In the genomic region with DNA sequence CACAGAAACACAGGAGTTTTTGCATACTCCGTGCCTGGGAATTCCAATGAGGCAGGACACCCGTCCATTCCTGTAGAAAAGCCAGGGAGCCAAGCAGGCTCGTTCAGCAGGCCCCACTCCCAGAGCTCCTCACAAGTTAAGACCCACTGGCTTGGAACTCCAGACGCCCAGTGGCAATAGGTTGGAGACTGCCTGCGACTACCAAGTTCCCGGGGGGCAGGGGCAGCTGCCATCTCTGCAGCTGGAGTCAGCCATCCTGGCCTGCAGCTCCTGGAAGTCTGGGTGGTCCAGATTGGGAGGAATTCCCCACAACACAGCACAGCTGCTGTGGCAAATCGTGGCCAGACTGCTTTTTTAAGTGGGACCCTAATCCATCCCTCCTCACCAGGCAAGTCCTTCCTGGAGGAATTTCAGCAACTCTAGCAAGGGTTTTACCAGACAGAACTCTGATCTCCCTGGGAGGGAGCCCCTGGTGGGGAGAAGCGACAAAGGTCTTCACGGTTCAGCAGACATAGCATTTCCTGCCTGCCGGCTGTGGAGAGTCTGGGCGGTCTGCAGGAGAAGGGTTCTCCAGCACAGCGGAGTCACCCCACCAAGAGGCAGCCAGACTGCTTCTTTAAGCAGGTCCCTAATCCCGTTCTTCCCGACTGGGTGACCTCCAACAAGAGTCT, we compare ENCODE assay signal across 16 cellular contexts.
A peak's percentile ranks its signal among the peaks of the same experiment; 100 is the strongest.
DNase-seq lines count a peak whose midpoint lies in the region; FAIRE-seq and TF ChIP-seq lines count a peak whose summit lies in the region.
"Had no signal": no experiment of that assay in that cellular context is flagged by ENCODE, and none has a peak within 500 bp of the region (broad histone marks: within the 10 kb centered on the region; RNA-seq: fewer than 3 reads in every experiment).

No MANE protein-coding gene starts in this region.

- no peaks in the 10 kb centered on the region; the same call in 1 of the 2 replicates for H3K27me3 ChIP-seq in H7 (ENCODE audit: control insufficient read depth, insufficient read depth, low read length)
- no peaks in the 10 kb centered on the region for H3K27me3 ChIP-seq in spleen (replicated peaks in 1 of 7)
- H3K27me3 ChIP-seq in osteoblast (ENCODE audit: insufficient read depth, low read length): no peaks in the 10 kb centered on the region
- H3K27me3 ChIP-seq: pancreas, uterus had no signal

- H2AFZ ChIP-seq in osteoblast (ENCODE audit: low read length): no peak overlapping the region

- TF ChIP-seq POLR2A in spleen (IDR thresholded peaks at IDR 0.05): no peak

- H3K4me3 ChIP-seq in H7 (ENCODE audit: insufficient read depth, low read depth, low read length) (no peak overlapping the region), kidney (ENCODE audit: low read length in 2 of 2) (peak overlapping the region; percentile 59 to 60), spleen (no peak overlapping the region), osteoblast (ENCODE audit: insufficient read depth, low read length) (no peak overlapping the region)
- H3K4me3 ChIP-seq: pancreas, uterus had no signal

- 76 to 87% (median 81%) methylated on average over 13 to 14 of the region's 14 CpGs for WGBS in spleen, 5 donors

- peak overlapping the region; percentile 64 for H3K27ac ChIP-seq in VCaP
- H3K27ac ChIP-seq in kidney (ENCODE audit: low read depth in 2 of 2, low read length in 2 of 2): peak overlapping the region in 1 of 2 donors; percentile 48
- H3K27ac ChIP-seq in spleen: no peak overlapping the region
- no peak overlapping the region for H3K27ac ChIP-seq in osteoblast (ENCODE audit: low read depth, low read length)
- H3K27ac ChIP-seq: pancreas, RWPE1, uterus had no signal

- no peak overlapping the region for H3K4me2 ChIP-seq in osteoblast (ENCODE audit: insufficient read depth, low read length)

- no peak for TF ChIP-seq CTCF in VCaP (conservative IDR thresholded peaks at IDR 0.05)
- TF ChIP-seq CTCF in kidney (IDR thresholded peaks at IDR 0.05; ENCODE audit: borderline replicate concordance, extremely low read depth, insufficient read depth): no peak
- TF ChIP-seq CTCF in spleen (IDR thresholded peaks at IDR 0.05 in 8 of 11, conservative IDR thresholded peaks at IDR 0.05 in 3 of 11): no peak
- TF ChIP-seq CTCF in osteoblast (IDR thresholded peaks at IDR 0.05; ENCODE audit: extremely low read depth, low read depth, low read length): no peak

- no peaks in the 10 kb centered on the region for H3K9me3 ChIP-seq in kidney (ENCODE audit: control insufficient read depth in 1 of 2, low read length in 2 of 2)
- H3K9me3 ChIP-seq in spleen: peaks cover 0 to 24% (median 0%) of the 10 kb centered on the region in 8 donors
- no peaks in the 10 kb centered on the region for H3K9me3 ChIP-seq in osteoblast (ENCODE audit: low read depth, low read length)
- H3K9me3 ChIP-seq: pancreas, uterus had no signal

- H3K9ac ChIP-seq in kidney (ENCODE audit: low read length in 2 of 2): peak overlapping the region in 1 of 2 donors; percentile 24

- H3K4me1 ChIP-seq in kidney (ENCODE audit: control insufficient read depth in 1 of 2, insufficient read depth in 1 of 2, low read depth in 1 of 2, low read length in 2 of 2) (peaks cover 0 to 14% of the 10 kb centered on the region in 2 donors), spleen (no peaks in the 10 kb centered on the region), osteoblast (ENCODE audit: insufficient read depth, low read length) (no peaks in the 10 kb centered on the region)
- H3K4me1 ChIP-seq: pancreas, uterus had no signal

- H3K79me2 ChIP-seq in osteoblast (ENCODE audit: insufficient read depth, low read length): no peaks in the 10 kb centered on the region

- no peaks in the 10 kb centered on the region for H3K36me3 ChIP-seq in H7 (replicated peaks; ENCODE audit: control insufficient read depth, insufficient read depth, low read length)
- no peaks in the 10 kb centered on the region for H3K36me3 ChIP-seq in kidney (ENCODE audit: control insufficient read depth in 1 of 2, insufficient read depth in 2 of 2, low read length in 2 of 2)
- no peaks in the 10 kb centered on the region for H3K36me3 ChIP-seq in spleen
- no peaks in the 10 kb centered on the region for H3K36me3 ChIP-seq in osteoblast (ENCODE audit: insufficient read depth, low read length)
- H3K36me3 ChIP-seq: pancreas, uterus had no signal

- FAIRE-seq in kidney (lab: Jason Lieb, UNC): no peak
- FAIRE-seq: pancreas had no signal

- DNase-seq in H7: peak; percentile 23
- peak; percentile 49 for DNase-seq in kidney
- peak; percentile 67 for DNase-seq in spleen
- DNase-seq in activated T-cell treated with anti-CD3 and anti-CD28 coated beads, Interleukin-2, amount 50 U/mL, for 48 hours: no peak
- no peak for DNase-seq in NOMO-1 treated with DMSO at 0.1 percent for 48 hours (lab: John Stamatoyannopoulos, UW; ENCODE audit: unreplicated experiment)
- no peak for DNase-seq in osteoblast (ENCODE audit: insufficient read length, low spot score, missing footprints)
- DNase-seq: activated CD4-positive, alpha-beta T cell treated with anti-CD3 and anti-CD28 coated beads, Interleukin-2, amount 50 U/mL, for 4 hours; activated naive CD4-positive, alpha-beta T cell treated with anti-CD3 and anti-CD28 coated beads, Interleukin-2, amount 50 U/mL, for 16 hours; AML-193; hippocampal formation; NCI-H146; NCI-H345; uterus had no signal

- intact Hi-C loops in kidney (cut with DNase I): no loop called here
- intact Hi-C loops in spleen (cut with DNase I; ENCODE audit: low total_unique reads): no loop called here

- H4K20me1 ChIP-seq in osteoblast (ENCODE audit: insufficient read depth, low read length): no peaks in the 10 kb centered on the region

Comparison
In these comparisons a context has a peak if more than half of its experiments do, and no peak if none do; other contexts are left out.
1. DNase-seq: peak in H7 (single experiment), kidney (single experiment) and spleen (single experiment); none in activated T-cell treated with anti-CD3 and anti-CD28 coated beads, Interleukin-2, amount 50 U/mL, for 48 hours (0 of 2), NOMO-1 treated with DMSO at 0.1 percent for 48 hours (single experiment) and osteoblast (single experiment).
2. H3K4me3 ChIP-seq: peak in kidney (2 of 2); none in H7 (single experiment), spleen (0 of 8) and osteoblast (single experiment).